ENCODE assay signal across 12 cellular contexts in genomic region chr16:70702624-70703023, GRCh38. TPM values are rescaled to one million over a fixed set of nuclear protein-coding genes. Genes with fewer than 3 reads are reported as not detected.
A peak's percentile ranks its signal among the peaks of the same experiment; 100 is the strongest.
DNase-seq lines count a peak whose midpoint lies in the region; ATAC-seq and TF ChIP-seq lines count a peak whose summit lies in the region.
"Had no signal": no experiment of that assay in that cellular context is flagged by ENCODE, and none has a peak within 500 bp of the region (broad histone marks: within the 10 kb centered on the region; RNA-seq: fewer than 3 reads in every experiment).

No MANE protein-coding gene starts in this region.

- H3K27ac Mint-ChIP-seq in stimulated activated naive CD8-positive, alpha-beta T cell treated with anti-CD3 and anti-CD28 coated beads, Interleukin-15, amount 100 ng/mL, for 72 hours: peak overlapping the region; percentile 7 to 94
- H3K27ac Mint-ChIP-seq: activated B cell treated with CpG ODN at 0.5 μM for 24 hours had no signal

- no peaks in the 10 kb centered on the region for H3K27me3 Mint-ChIP-seq in stimulated activated naive CD8-positive, alpha-beta T cell treated with anti-CD3 and anti-CD28 coated beads, Interleukin-15, amount 100 ng/mL, for 72 hours
- H3K27me3 Mint-ChIP-seq: activated B cell treated with CpG ODN at 0.5 μM for 24 hours; CD4-positive, CD25-positive, alpha-beta regulatory T cell had no signal

- TF ChIP-seq EP300 in esophagus muscularis mucosa (IDR thresholded peaks at IDR 0.05): no peak

- DNase-seq in stimulated activated naive CD8-positive, alpha-beta T cell treated with anti-CD3 and anti-CD28 coated beads, Interleukin-15, amount 100 ng/mL, for 72 hours: no peak
- no peak for DNase-seq in stimulated activated naive CD8-positive, alpha-beta T cell treated with anti-CD3 and anti-CD28 coated beads, Interleukin-15, Interleukin-2, amounts not matched to agents 100 U/mL and 50 U/mL, for 24 hours
- DNase-seq in esophagus muscularis mucosa (ENCODE audit: extremely low spot score) (no peak), trophoblast cell (no peak), amniotic stem cell (lab: John Stamatoyannopoulos, UW) (no peak)
- no peak for DNase-seq in activated CD4-positive, CD25-positive, alpha-beta regulatory T cell treated with anti-CD3 and anti-CD28 coated beads, Interleukin-2, amount 50 U/mL, for 72 hours
- no peak for DNase-seq in activated CD8-positive, alpha-beta memory T cell treated with anti-CD3 and anti-CD28 coated beads for 24 hours
- DNase-seq: activated B cell treated with CpG ODN at 0.5 μM for 24 hours; CD4-positive, CD25-positive, alpha-beta regulatory T cell; PC-3 had no signal

- peak overlapping the region; percentile 15 for H3K18ac ChIP-seq in trophoblast cell (ENCODE audit: low read length)

- H2AFZ ChIP-seq in trophoblast cell (ENCODE audit: insufficient read depth, low read length, poor library complexity): peak overlapping the region; percentile 13

- TF ChIP-seq CTCF in esophagus muscularis mucosa (IDR thresholded peaks at IDR 0.05): no peak

- H2BK5ac ChIP-seq in trophoblast cell (ENCODE audit: low read depth, low read length, poor library complexity): no peak overlapping the region

- peak overlapping the region; percentile 1 for H2BK12ac ChIP-seq in trophoblast cell (ENCODE audit: low read length)

- intact Hi-C loops in esophagus muscularis mucosa (cut with DNase I): no loop called here

- H3K4me3 Mint-ChIP-seq in stimulated activated naive CD8-positive, alpha-beta T cell treated with anti-CD3 and anti-CD28 coated beads, Interleukin-15, amount 100 ng/mL, for 72 hours: no peak overlapping the region
- H3K4me3 Mint-ChIP-seq: activated B cell treated with CpG ODN at 0.5 μM for 24 hours; CD4-positive, CD25-positive, alpha-beta regulatory T cell had no signal

- H2BK120ac ChIP-seq in trophoblast cell (ENCODE audit: insufficient read depth, low read length, poor library complexity): no peak overlapping the region

- no peaks in the 10 kb centered on the region for H3K9me3 ChIP-seq in esophagus muscularis mucosa
- H3K9me3 ChIP-seq in trophoblast cell (ENCODE audit: insufficient read depth, low read depth, low read length): no peaks in the 10 kb centered on the region

- no peak overlapping the region for H3K4ac ChIP-seq in trophoblast cell (ENCODE audit: low read depth, low read length)

- peak overlapping the region; percentile 2 for H3K14ac ChIP-seq in trophoblast cell (ENCODE audit: low read length)

- no peak overlapping the region for H4K8ac ChIP-seq in trophoblast cell (ENCODE audit: low read depth, low read length)

- no peak for TF ChIP-seq POLR2A in esophagus muscularis mucosa (IDR thresholded peaks at IDR 0.05; ENCODE audit: low read depth)

- no peak overlapping the region for H3K4me3 ChIP-seq in esophagus muscularis mucosa
- no peak overlapping the region for H3K4me3 ChIP-seq in trophoblast cell (ENCODE audit: low read depth, low read length)
- H3K4me3 ChIP-seq: GM12878 had no signal

- H3K9ac ChIP-seq in trophoblast cell (ENCODE audit: low read length): no peak overlapping the region

- peaks cover 17% of the 10 kb centered on the region for H3K4me1 Mint-ChIP-seq in stimulated activated naive CD8-positive, alpha-beta T cell treated with anti-CD3 and anti-CD28 coated beads, Interleukin-15, amount 100 ng/mL, for 72 hours
- H3K4me1 Mint-ChIP-seq: activated B cell treated with CpG ODN at 0.5 μM for 24 hours had no signal

- H3K36me3 ChIP-seq in esophagus muscularis mucosa (peaks cover 0 to 6% (median 0%) of the 10 kb centered on the region in 4 donors), trophoblast cell (ENCODE audit: control insufficient read depth in 1 of 2, insufficient read depth in 2 of 2, low read length in 2 of 2) (peaks cover 8% of the 10 kb centered on the region in 2 experiments)

- no peak overlapping the region for H3K23ac ChIP-seq in trophoblast cell (ENCODE audit: low read length)

- H3K4me1 ChIP-seq in esophagus muscularis mucosa (peaks cover 86 to 95% (median 93%) of the 10 kb centered on the region in 4 donors), trophoblast cell (ENCODE audit: control insufficient read depth in 1 of 2, insufficient read depth in 2 of 2, low read length in 2 of 2) (peaks cover 49% of the 10 kb centered on the region in 2 experiments)

- no peaks in the 10 kb centered on the region for H3K79me2 ChIP-seq in trophoblast cell (ENCODE audit: control insufficient read depth, insufficient read depth, low read length, poor library complexity)

- H3K27ac ChIP-seq in esophagus muscularis mucosa (replicated peaks in 1 of 4): peak overlapping the region; percentile 91 to 99 (median 96)
- no peak overlapping the region for H3K27ac ChIP-seq in trophoblast cell (ENCODE audit: low read depth, low read length)

- H4K12ac ChIP-seq in trophoblast cell (ENCODE audit: low read depth, low read length): no peak overlapping the region

- no peak overlapping the region for H3K4me2 ChIP-seq in trophoblast cell (ENCODE audit: low read length)

- no peak for ATAC-seq in stimulated activated naive CD8-positive, alpha-beta T cell treated with anti-CD3 and anti-CD28 coated beads, Interleukin-15, amount 100 ng/mL, for 72 hours
- no peak for ATAC-seq in stimulated activated naive CD8-positive, alpha-beta T cell treated with anti-CD3 and anti-CD28 coated beads, Interleukin-15, Interleukin-2, amounts not matched to agents 100 U/mL and 50 U/mL, for 24 hours
- ATAC-seq in HG02885 (IDR thresholded peaks at IDR 0.05; ENCODE audit: poor library complexity, unreplicated experiment): no peak
- ATAC-seq: GM12878, PC-3 had no signal

- H3K27me3 ChIP-seq in esophagus muscularis mucosa (no peaks in the 10 kb centered on the region), trophoblast cell (ENCODE audit: insufficient read depth, low read length) (no peaks in the 10 kb centered on the region)

- peaks cover 27% of the 10 kb centered on the region for H3K79me1 ChIP-seq in trophoblast cell (ENCODE audit: low read length)

- no peaks in the 10 kb centered on the region for H3K9me3 Mint-ChIP-seq in stimulated activated naive CD8-positive, alpha-beta T cell treated with anti-CD3 and anti-CD28 coated beads, Interleukin-15, amount 100 ng/mL, for 72 hours
- H3K9me3 Mint-ChIP-seq: activated B cell treated with CpG ODN at 0.5 μM for 24 hours; CD4-positive, CD25-positive, alpha-beta regulatory T cell had no signal

- H4K91ac ChIP-seq in trophoblast cell (ENCODE audit: low read depth, low read length): peak overlapping the region; percentile 77

- H2AK5ac ChIP-seq in trophoblast cell (ENCODE audit: low read length): no peak overlapping the region

- 53% methylated on average over 8 of the region's 8 CpGs for WGBS in esophagus muscularis mucosa
- WGBS in trophoblast cell (ENCODE audit: extremely low coverage, insufficient coverage, insufficient read length): no CpG with 5 or more reads among the region's 8 CpGs

RNA-seq across cellular contexts. Expression of gene MTSS2, which starts 16.8 kb away (rescaled TPM):
- total RNA-seq in esophagus muscularis mucosa: 100 to 1,000 TPM in 2 of 4 donors, 10 to 100 TPM in 2; 74.9 to 238 (median 130) TPM
- 164 and 171 TPM in 2 replicates for polyA plus RNA-seq in trophoblast cell (2013)
- polyA plus RNA-seq: CD4-positive, CD25-positive, alpha-beta regulatory T cell had no signal

RNA-seq across cellular contexts. Expression of gene IL34, which starts 56.3 kb away (rescaled TPM):
- total RNA-seq in esophagus muscularis mucosa: 1 to 10 TPM; 1.7 to 4.7 (median 3.4) TPM
- 0.15 and 0.18 TPM in 2 replicates for polyA plus RNA-seq in trophoblast cell (2013)
- total RNA-seq: CD4-positive, CD25-positive, alpha-beta regulatory T cell; GM12878; PC-3 had no signal
- polyA plus RNA-seq: CD4-positive, CD25-positive, alpha-beta regulatory T cell had no signal
